ENCODE assay signal across 8 cellular contexts in genomic region chr4:85756938-85757337, GRCh38.
DNase-seq lines count a peak whose midpoint lies in the region; ATAC-seq, FAIRE-seq and TF ChIP-seq lines count a peak whose summit lies in the region.

No MANE protein-coding gene starts in this region.

- TF ChIP-seq POLR2A in H1 (IDR thresholded peaks at IDR 0.05; ENCODE audit: control extremely low read depth in 1 of 2, low read depth in 2 of 2, low read length in 2 of 2) = no peak
- TF ChIP-seq POLR2A in lower leg skin (IDR thresholded peaks at IDR 0.05) = no peak

- no peak overlapping the region for H2BK12ac ChIP-seq in H1 (ENCODE audit: low read depth, low read length)

- no peak overlapping the region for H3K18ac ChIP-seq in H1 (ENCODE audit: extremely low read depth, low read length)

- TF ChIP-seq CTCF in Loucy (conservative IDR thresholded peaks at IDR 0.05; ENCODE audit: low read length) = peak; percentile 56
- TF ChIP-seq CTCF in H1 (IDR thresholded peaks at IDR 0.05; ENCODE audit: control extremely low read depth in 1 of 3, insufficient read depth in 1 of 3, low read depth in 1 of 3, low read length in 3 of 3) = peak in 2 of 3 experiments; percentile 45 to 56; a peak in 3 of 4 replicates
- peak; percentile 43 for TF ChIP-seq CTCF in progenitor cell of endocrine pancreas (IDR thresholded peaks at IDR 0.05; ENCODE audit: unreplicated experiment)
- no peak for TF ChIP-seq CTCF in lower leg skin (IDR thresholded peaks at IDR 0.05)

- H4K91ac ChIP-seq in H1 (replicated peaks; ENCODE audit: insufficient read length, low read length) = no peak overlapping the region

- no peaks in the 10 kb centered on the region for H3K79me1 ChIP-seq in H1 (ENCODE audit: low read depth, low read length)

- FAIRE-seq in H1 (lab: Jason Lieb, UNC) = peak; percentile 13

- H4K5ac ChIP-seq in H1 (ENCODE audit: insufficient read length, low read depth, low read length) = no peak overlapping the region

- no peak overlapping the region for H3K4me3 Mint-ChIP-seq in progenitor cell of endocrine pancreas (ENCODE audit: low read depth)

- no peak overlapping the region for H2AFZ ChIP-seq in Loucy (ENCODE audit: low read length)
- no peak overlapping the region for H2AFZ ChIP-seq in H1 (ENCODE audit: low read length)

- H2BK5ac ChIP-seq in H1 (ENCODE audit: low read depth, low read length) = no peak overlapping the region

- H3K9me3 Mint-ChIP-seq in progenitor cell of endocrine pancreas (ENCODE audit: low read depth) = no peaks in the 10 kb centered on the region

- no peak overlapping the region for H3K23ac ChIP-seq in H1 (ENCODE audit: insufficient read length)

- H3K36me3 Mint-ChIP-seq in progenitor cell of endocrine pancreas (ENCODE audit: insufficient read depth) = no peaks in the 10 kb centered on the region

- H3K9me2 ChIP-seq in Loucy (replicated peaks; ENCODE audit: low read depth, low read length) = no peaks in the 10 kb centered on the region

- H3K14ac ChIP-seq in H1 (ENCODE audit: insufficient read length) = no peak overlapping the region

- no peaks in the 10 kb centered on the region for H3K23me2 ChIP-seq in H1 (ENCODE audit: low read depth, low read length)

- peaks cover 11% of the 10 kb centered on the region for H3K4me1 Mint-ChIP-seq in progenitor cell of endocrine pancreas (ENCODE audit: low read depth)

- no peak for TF ChIP-seq EP300 in H1 (IDR thresholded peaks at IDR 0.05; ENCODE audit: borderline replicate concordance in 1 of 2, low read depth in 2 of 2, low read length in 2 of 2)

- ATAC-seq in GM18861 (IDR thresholded peaks at IDR 0.05; ENCODE audit: unreplicated experiment) (peak; percentile 44), HG03175 (IDR thresholded peaks at IDR 0.05; ENCODE audit: unreplicated experiment) (no peak)

- H3K27ac Mint-ChIP-seq in progenitor cell of endocrine pancreas = no peak overlapping the region

- H3K4me2 ChIP-seq in Loucy (ENCODE audit: low read depth, low read length, poor library complexity, severe bottlenecking) (no peak overlapping the region), H1 (ENCODE audit: insufficient read depth in 1 of 2, low read depth in 2 of 2, low read length in 2 of 2) (no peak overlapping the region)

- H3K4me1 ChIP-seq in Loucy (ENCODE audit: insufficient read depth, low read length, poor library complexity, severe bottlenecking) (no peaks in the 10 kb centered on the region), H1 (replicated peaks in 1 of 4; ENCODE audit: control insufficient read depth in 3 of 4, insufficient read depth in 4 of 4, low read length in 3 of 4) (no peaks in the 10 kb centered on the region)

- POLR2A ChIA-PET in H1 (lab: Charles Lee; ENCODE audit: partially characterized antibody) = no interaction called here

- H2AK5ac ChIP-seq in H1 (ENCODE audit: low read depth, low read length) = no peak overlapping the region

- no peak overlapping the region for H3K9ac ChIP-seq in Loucy (ENCODE audit: low read depth, low read length, poor library complexity, severe bottlenecking)
- H3K9ac ChIP-seq in H1 (replicated peaks in 1 of 4; ENCODE audit: extremely low read depth in 1 of 4, low read depth in 3 of 4, low read length in 3 of 4) = no peak overlapping the region

- CTCF ChIA-PET in H1 (lab: Charles Lee; ENCODE audit: partially characterized antibody) = interaction anchor here (0.9 to 1.8 kb wide), 5 partner anchors 46 to 240 kb away, joined by 3 to 6 read pairs (median 3); no protein-coding TSS in a partner anchor

- H2BK20ac ChIP-seq in H1 (ENCODE audit: low read length) = no peak overlapping the region

- no peaks in the 10 kb centered on the region for H3K27me3 ChIP-seq in Loucy (ENCODE audit: insufficient read depth, low read length, poor library complexity, severe bottlenecking)
- no peaks in the 10 kb centered on the region for H3K27me3 ChIP-seq in H1 (replicated peaks in 1 of 4; ENCODE audit: control insufficient read depth in 3 of 4, extremely low read depth in 1 of 4, insufficient read depth in 3 of 4, low read length in 3 of 4)

- H2BK120ac ChIP-seq in H1 (replicated peaks; ENCODE audit: low read depth, low read length) = no peak overlapping the region

- no peak overlapping the region for H3K4me3 ChIP-seq in Loucy (ENCODE audit: low read length, poor library complexity, severe bottlenecking)
- no peak overlapping the region for H3K4me3 ChIP-seq in H1 (ENCODE audit: extremely low read depth in 1 of 4, insufficient read depth in 2 of 4, low read depth in 3 of 4, low read length in 4 of 4)
- no peak overlapping the region for H3K4me3 ChIP-seq in lower leg skin (ENCODE audit: low read depth, poor library complexity, severe bottlenecking)

- H3K79me2 ChIP-seq in Loucy (ENCODE audit: insufficient read depth, low read length) (no peaks in the 10 kb centered on the region), H1 (ENCODE audit: control insufficient read depth in 1 of 2, insufficient read depth in 2 of 2, low read length in 2 of 2) (no peaks in the 10 kb centered on the region)

- DNase-seq in H1 (ENCODE audit: low read depth in 1 of 2, low spot score in 2 of 2) (no peak), progenitor cell of endocrine pancreas (ENCODE audit: low spot score, unreplicated experiment) (no peak), NCI-H146 (lab: John Stamatoyannopoulos, UW) (no peak), lower leg skin (ENCODE audit: low spot score in 2 of 2) (no peak)
- no peak for DNase-seq in activated effector memory CD4-positive, alpha-beta T cell treated with anti-CD3 and anti-CD28 coated beads, Interleukin-2, amount 50 U/mL, for 16 hours

- no peak overlapping the region for H3K27ac ChIP-seq in H1 (ENCODE audit: low read depth, low read length)

- H3K4ac ChIP-seq in H1 (replicated peaks; ENCODE audit: insufficient read length, low read depth, low read length) = no peak overlapping the region

- H2BK15ac ChIP-seq in H1 (ENCODE audit: low read length) = no peak overlapping the region

- H3K56ac ChIP-seq in H1 (replicated peaks; ENCODE audit: insufficient read length, low read depth, low read length) = no peak overlapping the region

- H4K20me1 ChIP-seq in Loucy (ENCODE audit: insufficient read depth, low read length, poor library complexity, severe bottlenecking) (no peaks in the 10 kb centered on the region), H1 (replicated peaks in 1 of 2; ENCODE audit: control insufficient read depth in 1 of 2, insufficient read depth in 2 of 2, low read length in 2 of 2) (no peaks in the 10 kb centered on the region)

- H3F3A ChIP-seq in Loucy (ENCODE audit: low read depth) = no peaks in the 10 kb centered on the region

- no peaks in the 10 kb centered on the region for H3K9me3 ChIP-seq in Loucy (ENCODE audit: insufficient read depth, low read depth, low read length)
- H3K9me3 ChIP-seq in H1 (ENCODE audit: insufficient read depth in 2 of 2, low read depth in 1 of 2, low read length in 1 of 2) = no peaks in the 10 kb centered on the region

- H3K36me3 ChIP-seq in Loucy (ENCODE audit: insufficient read depth, low read length) (no peaks in the 10 kb centered on the region), H1 (ENCODE audit: control insufficient read depth in 2 of 4, insufficient read depth in 4 of 4, low read length in 3 of 4) (no peaks in the 10 kb centered on the region)

- no peaks in the 10 kb centered on the region for H3K27me3 Mint-ChIP-seq in progenitor cell of endocrine pancreas

- WGBS in H1 (ENCODE audit: extremely low coverage in 1 of 2, insufficient coverage in 1 of 2, insufficient read length in 1 of 2, insufficient replicate concordance in 2 of 2, low coverage in 1 of 2, low lambda C conversion rate in 2 of 2, missing lambda C conversion rate in 1 of 2), 2 experiments = 84% methylated on average over 2 of the region's 3 CpGs; no CpG with 5 or more reads in 1 of the 2 experiments
- 67 to 78% methylated on average over 3 of the region's 3 CpGs for WGBS in lower leg skin, 2 donors

- no peak overlapping the region for H4K8ac ChIP-seq in H1 (ENCODE audit: extremely low read depth, insufficient read depth, low read length)

- TF ChIP-seq RAD21 in H1 (IDR thresholded peaks at IDR 0.05 in 1 of 2, conservative IDR thresholded peaks at IDR 0.05 in 1 of 2; ENCODE audit: low read depth in 2 of 2, low read length in 2 of 2) = peak; percentile 58 to 62

- intact Hi-C loops in lower leg skin (cut with DNase I; ENCODE audit: low total_unique reads) = no loop called here

TF ChIP-seq in H1, 55 proteins besides CTCF, POLR2A, EP300 and RAD21 (continues in another document):
- TF ChIP-seq SIRT6 (IDR thresholded peaks at IDR 0.05; ENCODE audit: low read length) (no peak), ATF3 (IDR thresholded peaks at IDR 0.05; ENCODE audit: insufficient read depth, low read depth, low read length) (no peak), KDM5A (IDR thresholded peaks at IDR 0.05; ENCODE audit: low read length) (no peak), SP1 (IDR thresholded peaks at IDR 0.05; ENCODE audit: low read depth, low read length) (no peak), ASH2L (IDR thresholded peaks at IDR 0.05; ENCODE audit: low read length) (no peak), KDM4A (IDR thresholded peaks at IDR 0.05; ENCODE audit: low read depth, low read length, severe bottlenecking) (no peak), SUZ12 (IDR thresholded peaks at IDR 0.05; ENCODE audit: low read length) (no peak), HDAC2 (IDR thresholded peaks at IDR 0.05; ENCODE audit: borderline replicate concordance in 1 of 2, low read depth in 2 of 2, low read length in 2 of 2) (no peak), RFX5 (IDR thresholded peaks at IDR 0.05; ENCODE audit: borderline replicate concordance, low read depth, low read length) (no peak), SAP30 (IDR thresholded peaks at IDR 0.05; ENCODE audit: insufficient read depth, insufficient replicate concordance, low read length) (no peak), MAX (IDR thresholded peaks at IDR 0.05) (no peak), NANOG (IDR thresholded peaks at IDR 0.05; ENCODE audit: insufficient read depth, low read depth, low read length, poor library complexity, severe bottlenecking) (no peak), USF2 (IDR thresholded peaks at IDR 0.05; ENCODE audit: low read length) (no peak), TAF7 (optimal IDR thresholded peaks at IDR 0.05; ENCODE audit: borderline replicate concordance, low read depth, low read length) (no peak)

Comparison
In these comparisons a context has a peak if more than half of its experiments do, and no peak if none do; other contexts are left out.
1. CTCF ChIP-seq: peak in Loucy (single experiment), H1 (2 of 3) and progenitor cell of endocrine pancreas (single experiment); none in lower leg skin (0 of 3).